Comparison of ENCODE assay signal across 10 cellular contexts in genomic region chr7:1103009-1103788, GRCh38. TPM values are rescaled to one million over a fixed set of nuclear protein-coding genes. Genes with fewer than 3 reads are reported as not detected.
DNase-seq lines count a peak whose midpoint lies in the region; ATAC-seq, FAIRE-seq and TF ChIP-seq lines count a peak whose summit lies in the region.
"Had no signal": no experiment of that assay in that cellular context is flagged by ENCODE, and none has a peak within 500 bp of the region (broad histone marks: within the 10 kb centered on the region; RNA-seq: fewer than 3 reads in every experiment).

No MANE protein-coding gene starts in this region.

- in situ Hi-C loops in HepG2 (cut with HindIII; ENCODE audit: extremely low pct_ligation_motif_present, low pct_unique_long_range_greater_than_20kb): no loop called here

- TF ChIP-seq POLR2A in HepG2 (IDR thresholded peaks at IDR 0.05; ENCODE audit: insufficient read depth in 1 of 2, low read depth in 2 of 2, low read length in 2 of 2): no peak

- H3K4me3 ChIP-seq in HepG2 (replicated peaks in 1 of 3; ENCODE audit: insufficient read depth in 1 of 3, low read depth in 2 of 3, low read length in 3 of 3) (no peak overlapping the region), OCI-LY7 (ENCODE audit: low read depth, low read length, poor library complexity, severe bottlenecking) (no peak overlapping the region)
- H3K4me3 ChIP-seq: MG63 had no signal

- DNase-seq in GM10266 (ENCODE audit: extremely low spot score) (peak; percentile 76), GM19238 (ENCODE audit: insufficient read length, low spot score) (peak; percentile 63), HTR-8/SVneo (ENCODE audit: insufficient read length, low spot score) (no peak), HepG2 (ENCODE audit: low spot score) (peak; percentile 41), T-helper 9 cell (no peak), NCI-H2171 treated with DMSO at 0.1 percent for 48 hours (lab: John Stamatoyannopoulos, UW) (no peak), OCI-LY7 (ENCODE audit: low spot score) (no peak)
- DNase-seq: foreskin fibroblast, MG63 had no signal

- H3K27ac ChIP-seq in HepG2 (ENCODE audit: extremely low read length, insufficient read depth, low read length) (no peak overlapping the region), OCI-LY7 (ENCODE audit: low read depth, low read length, poor library complexity, severe bottlenecking) (no peak overlapping the region)

- peaks cover 7 to 14% of the 10 kb centered on the region in 2 experiments; a peak in 4 of 5 replicates for H3K36me3 ChIP-seq in HepG2 (replicated peaks in 1 of 2; ENCODE audit: control insufficient read depth in 1 of 2, insufficient read depth in 2 of 2, low read length in 2 of 2)
- H3K36me3 ChIP-seq in OCI-LY7 (ENCODE audit: insufficient read depth, low read length): peaks cover 9% of the 10 kb centered on the region
- H3K36me3 ChIP-seq: MG63 had no signal

- no peak for TF ChIP-seq EP300 in HepG2 (IDR thresholded peaks at IDR 0.05; ENCODE audit: low read depth in 2 of 2, low read length in 2 of 2)
- no peak for TF ChIP-seq EP300 in HepG2 (CRISPR knock-in tag; IDR thresholded peaks at IDR 0.05; ENCODE audit: borderline replicate concordance)

- H4K20me1 ChIP-seq in HepG2 (ENCODE audit: insufficient read depth, low read length) (no peaks in the 10 kb centered on the region), OCI-LY7 (ENCODE audit: insufficient read depth, low read length) (no peaks in the 10 kb centered on the region)

- H3K27me3 ChIP-seq in HepG2 (ENCODE audit: control insufficient read depth in 1 of 2, insufficient read depth in 2 of 2, low read length in 2 of 2): no peaks in the 10 kb centered on the region
- H3K27me3 ChIP-seq: MG63 had no signal

- no peak for TF ChIP-seq CTCF in GM10266 (IDR thresholded peaks at IDR 0.05; ENCODE audit: control insufficient read depth, insufficient read depth, low read depth, missing control alignments)
- TF ChIP-seq CTCF in HepG2 (CRISPR knock-in tag; IDR thresholded peaks at IDR 0.05): no peak
- TF ChIP-seq CTCF in OCI-LY7 (conservative IDR thresholded peaks at IDR 0.05; ENCODE audit: low read length): no peak

- H3K9me3 ChIP-seq in HepG2 (ENCODE audit: low read length): no peaks in the 10 kb centered on the region
- no peaks in the 10 kb centered on the region for H3K9me3 ChIP-seq in OCI-LY7 (ENCODE audit: low read length)
- H3K9me3 ChIP-seq: MG63 had no signal

- H2AFZ ChIP-seq in HepG2 (ENCODE audit: low read length) (no peak overlapping the region), OCI-LY7 (ENCODE audit: low read length) (no peak overlapping the region)

- intact Hi-C loops in HepG2 (cut with micrococcal nuclease; ENCODE audit: unreplicated experiment) (loop anchor here (2.0 kb wide), 1 partner anchor 74 kb away; no protein-coding TSS in a partner anchor), OCI-LY7 (cut with micrococcal nuclease; ENCODE audit: unreplicated experiment) (no loop called here)

- H3K4me2 ChIP-seq in HepG2 (ENCODE audit: low read depth, low read length): no peak overlapping the region
- no peak overlapping the region for H3K4me2 ChIP-seq in OCI-LY7 (ENCODE audit: low read length)

- no peaks in the 10 kb centered on the region for H3K9me2 ChIP-seq in OCI-LY7 (ENCODE audit: insufficient read depth, low read length)

- CTCF ChIA-PET in HepG2 (lab: Yijun Ruan, JAX; ENCODE audit: low intra/inter-chr PET ratio, low total read pairs) (no interaction called here), OCI-LY7 (lab: Charles Lee; ENCODE audit: unreplicated experiment) (interaction anchor here (1.3 kb wide), 1 partner anchor 18 kb away, joined by 4 read pairs; no protein-coding TSS in a partner anchor)

- BruUV-seq in HepG2 (replicated peaks; lab: Mats Ljungman, UMichigan) (no TSS peak), OCI-LY7 (replicated peaks; lab: Mats Ljungman, UMichigan) (no TSS peak)

- H3K9ac ChIP-seq in HepG2 (ENCODE audit: insufficient read depth, low read depth, low read length): no peak overlapping the region

- FAIRE-seq in HTR-8/SVneo (lab: Jason Lieb, UNC) (peak; percentile 26), HepG2 (lab: Jason Lieb, UNC) (peak; percentile 40)

- H3K4me1 ChIP-seq in HepG2 (ENCODE audit: insufficient read depth, low read length) (peaks cover 34% of the 10 kb centered on the region), OCI-LY7 (ENCODE audit: insufficient read depth, low read length, poor library complexity, severe bottlenecking) (peaks cover 37% of the 10 kb centered on the region)

- WGBS in HepG2 (ENCODE audit: low lambda C conversion rate): 85% methylated on average over 24 of the region's 34 CpGs

- POLR2A ChIA-PET in HepG2 (lab: Yijun Ruan, JAX) (interaction anchor here (1.7 to 5.1 kb wide), 5 partner anchors 11 to 67 kb away, joined by 8 to 59 read pairs (median 19); partner anchors contain the start of gene GPER1), OCI-LY7 (lab: Charles Lee) (no interaction called here)

- H3K79me2 ChIP-seq in HepG2 (ENCODE audit: insufficient read depth, low read length) (peaks cover 24% of the 10 kb centered on the region), OCI-LY7 (ENCODE audit: insufficient read depth, low read depth, low read length) (no peaks in the 10 kb centered on the region)

- no peak for TF ChIP-seq RAD21 in HepG2 (CRISPR knock-in tag; IDR thresholded peaks at IDR 0.05)

- ATAC-seq in HepG2 (peak; percentile 22; the same call in 2 of the 3 replicates), GM19455 (IDR thresholded peaks at IDR 0.05; ENCODE audit: unreplicated experiment) (no peak)

RNA-seq across cellular contexts. Expression of gene GPER1, which starts 15.3 kb away (rescaled TPM):
- total RNA-seq in HepG2 (2016; rRNA removed; fragmentation: Illumina TruSeq; extraction: Trizol) (15.2 and 19.7 TPM in 2 replicates), OCI-LY7 (2022) (44.7 and 75.9 TPM in 2 replicates)
- 11.8 and 14.0 TPM in 2 replicates for total RNA-seq in HepG2 (2016; cell fraction: cytosol; rRNA removed; fragmentation: Illumina TruSeq; extraction: Trizol; ENCODE audit: low read depth)
- 14.3 and 19.8 TPM in 2 replicates for total RNA-seq in HepG2 (2016; cell fraction: insoluble cytoplasmic fraction; rRNA removed; fragmentation: Illumina TruSeq; extraction: Trizol)
- total RNA-seq in HepG2 (2016; cell fraction: membrane; rRNA removed; fragmentation: Illumina TruSeq; extraction: Trizol): 22.2 and 30.5 TPM in 2 replicates
- total RNA-seq in HepG2 (2016; cell fraction: nucleus; rRNA removed; fragmentation: Illumina TruSeq; extraction: Trizol): 13.6 and 15.7 TPM in 2 replicates
- polyA plus RNA-seq in HepG2 (2011; rRNA removed): 12.7 and 16.4 TPM in 2 replicates
- polyA plus RNA-seq in HepG2 (2011; cell fraction: cytosol; rRNA removed): 14.9 and 19.2 TPM in 2 replicates
- 55.4 and 63.5 TPM in 2 replicates for polyA plus RNA-seq in HepG2 (2011; cell fraction: nucleus; rRNA removed)
- 10.5 and 10.7 TPM in 2 replicates for polyA plus RNA-seq in HepG2 (2012)
- 9.9 and 11.3 TPM in 2 replicates for polyA plus RNA-seq in HepG2 (2016; cell fraction: cytosol; fragmentation: Illumina TruSeq; extraction: Trizol; ENCODE audit: low read depth)
- 17.5 and 21.3 TPM in 2 replicates for polyA plus RNA-seq in HepG2 (2016; cell fraction: insoluble cytoplasmic fraction; fragmentation: Illumina TruSeq; extraction: Trizol; ENCODE audit: low read depth)
- 22.0 and 22.5 TPM in 2 replicates for polyA plus RNA-seq in HepG2 (2016; cell fraction: membrane; fragmentation: Illumina TruSeq; extraction: Trizol; ENCODE audit: low read depth)
- polyA plus RNA-seq in HepG2 (2016; cell fraction: nucleus; fragmentation: Illumina TruSeq; extraction: Trizol; ENCODE audit: insufficient read depth, low read depth): 36.9 and 39.6 TPM in 2 replicates
- polyA minus RNA-seq in HepG2 (2011; rRNA and poly(A)+ RNA removed; ENCODE audit: low replicate concordance): 7.5 and 47.4 TPM in 2 replicates
- 11.5 and 13.4 TPM in 2 replicates for polyA minus RNA-seq in HepG2 (2011; cell fraction: cytosol; rRNA and poly(A)+ RNA removed)
- polyA minus RNA-seq in HepG2 (2011; cell fraction: nucleus; rRNA and poly(A)+ RNA removed): 4.2 and 5.7 TPM in 2 replicates
- total RNA-seq in OCI-LY7 (2014; rRNA removed; shearing (Covaris generic)): 22.9 and 34.9 TPM in 2 replicates

RNA-seq across cellular contexts. Expression of gene ZFAND2A, which starts 56.8 kb away (rescaled TPM):
- total RNA-seq in HepG2 (2016; rRNA removed; fragmentation: Illumina TruSeq; extraction: Trizol): 140 and 171 TPM in 2 replicates
- 81.0 and 93.7 TPM in 2 replicates for total RNA-seq in HepG2 (2016; cell fraction: cytosol; rRNA removed; fragmentation: Illumina TruSeq; extraction: Trizol; ENCODE audit: low read depth)
- 144 and 177 TPM in 2 replicates for total RNA-seq in HepG2 (2016; cell fraction: insoluble cytoplasmic fraction; rRNA removed; fragmentation: Illumina TruSeq; extraction: Trizol)
- 105 and 123 TPM in 2 replicates for total RNA-seq in HepG2 (2016; cell fraction: membrane; rRNA removed; fragmentation: Illumina TruSeq; extraction: Trizol)
- total RNA-seq in HepG2 (2016; cell fraction: nucleus; rRNA removed; fragmentation: Illumina TruSeq; extraction: Trizol): 76.5 and 85.9 TPM in 2 replicates
- polyA plus RNA-seq in HepG2 (2011; rRNA removed): 153 and 155 TPM in 2 replicates
- 116 and 139 TPM in 2 replicates for polyA plus RNA-seq in HepG2 (2011; cell fraction: cytosol; rRNA removed)
- 105 and 133 TPM in 2 replicates for polyA plus RNA-seq in HepG2 (2011; cell fraction: nucleus; rRNA removed)
- polyA plus RNA-seq in HepG2 (2012): 91.5 and 117 TPM in 2 replicates
- polyA plus RNA-seq in HepG2 (2016; cell fraction: cytosol; fragmentation: Illumina TruSeq; extraction: Trizol; ENCODE audit: low read depth): 71.0 and 75.6 TPM in 2 replicates
- polyA plus RNA-seq in HepG2 (2016; cell fraction: insoluble cytoplasmic fraction; fragmentation: Illumina TruSeq; extraction: Trizol; ENCODE audit: low read depth): 158 and 167 TPM in 2 replicates
- 89.5 and 100 TPM in 2 replicates for polyA plus RNA-seq in HepG2 (2016; cell fraction: membrane; fragmentation: Illumina TruSeq; extraction: Trizol; ENCODE audit: low read depth)
- 146 and 157 TPM in 2 replicates for polyA plus RNA-seq in HepG2 (2016; cell fraction: nucleus; fragmentation: Illumina TruSeq; extraction: Trizol; ENCODE audit: insufficient read depth, low read depth)
- polyA minus RNA-seq in HepG2 (2011; rRNA and poly(A)+ RNA removed; ENCODE audit: low replicate concordance): 24.9 and 155 TPM in 2 replicates
- 40.2 and 55.3 TPM in 2 replicates for polyA minus RNA-seq in HepG2 (2011; cell fraction: cytosol; rRNA and poly(A)+ RNA removed)
- 50.2 and 66.8 TPM in 2 replicates for polyA minus RNA-seq in HepG2 (2011; cell fraction: nucleus; rRNA and poly(A)+ RNA removed)
- 20.2 and 22.9 TPM in 2 replicates for total RNA-seq in OCI-LY7 (2014; rRNA removed; shearing (Covaris generic))
- 20.4 and 24.8 TPM in 2 replicates for total RNA-seq in OCI-LY7 (2022)

RNA-seq across cellular contexts. Expression of gene GPR146, which starts 58.9 kb away (rescaled TPM):
- 0.84 and 2.0 TPM in 2 replicates for total RNA-seq in HepG2 (2016; rRNA removed; fragmentation: Illumina TruSeq; extraction: Trizol)
- total RNA-seq in HepG2 (2016; cell fraction: cytosol; rRNA removed; fragmentation: Illumina TruSeq; extraction: Trizol; ENCODE audit: low read depth): 0.91 and 1.1 TPM in 2 replicates
- total RNA-seq in HepG2 (2016; cell fraction: insoluble cytoplasmic fraction; rRNA removed; fragmentation: Illumina TruSeq; extraction: Trizol): 0.89 and 1.2 TPM in 2 replicates
- total RNA-seq in HepG2 (2016; cell fraction: membrane; rRNA removed; fragmentation: Illumina TruSeq; extraction: Trizol): 1.9 and 2.7 TPM in 2 replicates
- total RNA-seq in HepG2 (2016; cell fraction: nucleus; rRNA removed; fragmentation: Illumina TruSeq; extraction: Trizol): 1.1 and 3.4 TPM in 2 replicates
- 15.9 and 17.2 TPM in 2 replicates for polyA plus RNA-seq in HepG2 (2011; rRNA removed)
- 11.4 and 22.4 TPM in 2 replicates for polyA plus RNA-seq in HepG2 (2011; cell fraction: cytosol; rRNA removed)
- polyA plus RNA-seq in HepG2 (2011; cell fraction: nucleus; rRNA removed): 18.2 and 25.0 TPM in 2 replicates
- polyA plus RNA-seq in HepG2 (2012): 4.5 and 5.3 TPM in 2 replicates
- 2.1 and 2.2 TPM in 2 replicates for polyA plus RNA-seq in HepG2 (2016; cell fraction: cytosol; fragmentation: Illumina TruSeq; extraction: Trizol; ENCODE audit: low read depth)
- 0.78 and 1.3 TPM in 2 replicates for polyA plus RNA-seq in HepG2 (2016; cell fraction: insoluble cytoplasmic fraction; fragmentation: Illumina TruSeq; extraction: Trizol; ENCODE audit: low read depth)
- 2.3 and 3.4 TPM in 2 replicates for polyA plus RNA-seq in HepG2 (2016; cell fraction: membrane; fragmentation: Illumina TruSeq; extraction: Trizol; ENCODE audit: low read depth)
- 2.2 and 2.5 TPM in 2 replicates for polyA plus RNA-seq in HepG2 (2016; cell fraction: nucleus; fragmentation: Illumina TruSeq; extraction: Trizol; ENCODE audit: insufficient read depth, low read depth)
- 0.87 and 47.8 TPM in 2 replicates for polyA minus RNA-seq in HepG2 (2011; rRNA and poly(A)+ RNA removed; ENCODE audit: low replicate concordance)
- 6.9 and 9.1 TPM in 2 replicates for polyA minus RNA-seq in HepG2 (2011; cell fraction: cytosol; rRNA and poly(A)+ RNA removed)
- 9.3 and 14.0 TPM in 2 replicates for polyA minus RNA-seq in HepG2 (2011; cell fraction: nucleus; rRNA and poly(A)+ RNA removed)
- total RNA-seq in OCI-LY7 (2014; rRNA removed; shearing (Covaris generic)): 0.62 and 0.95 TPM in 2 replicates
- total RNA-seq in OCI-LY7 (2022): 0.77 and 3.3 TPM in 2 replicates

Comparison
In these comparisons a context has a peak if more than half of its experiments do, and no peak if none do; other contexts are left out.
1. DNase-seq: peak in GM10266 (single experiment), GM19238 (single experiment) and HepG2 (single experiment); none in HTR-8/SVneo (single experiment), T-helper 9 cell (single experiment), NCI-H2171 treated with DMSO at 0.1 percent for 48 hours (single experiment) and OCI-LY7 (single experiment).